Comparison of ENCODE assay signal across 1 cellular context in the genomic region with DNA sequence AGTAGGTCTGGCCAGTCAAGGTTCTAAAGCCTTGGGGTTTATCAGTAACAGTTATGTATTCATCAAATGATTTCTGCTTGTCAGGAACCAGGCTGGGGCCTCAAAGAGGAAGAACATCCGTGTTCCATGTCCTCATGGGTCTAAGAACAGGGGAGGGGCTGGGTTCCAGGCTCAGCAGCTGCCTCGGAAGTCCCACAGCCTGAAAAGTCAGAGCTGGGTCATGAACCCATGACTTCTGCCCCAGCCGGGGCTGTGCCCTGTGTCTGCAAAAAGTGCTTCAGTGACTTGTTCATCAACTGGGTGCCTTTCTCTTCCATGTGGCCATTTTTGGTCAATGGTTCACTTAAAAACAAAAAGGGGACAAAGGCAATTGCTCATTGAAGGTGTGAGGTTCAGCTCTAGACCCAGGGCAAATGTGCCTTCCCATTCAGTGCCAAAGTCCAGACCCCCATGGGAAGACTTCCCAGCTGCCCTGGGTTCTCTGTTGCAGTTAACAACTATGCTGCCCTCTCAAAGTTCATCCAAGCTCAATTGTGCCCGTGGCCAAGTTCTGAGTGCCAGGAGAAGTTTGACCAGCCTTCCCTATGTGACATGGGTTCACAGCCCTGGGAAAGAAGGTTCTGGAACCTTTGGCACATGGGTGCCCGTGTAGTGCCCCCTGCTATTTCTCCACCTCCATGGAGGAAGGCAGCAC.
TF ChIP-seq lines count a peak whose summit lies in the region.

No MANE protein-coding gene starts in this region.

TF ChIP-seq in HepG2, 621 proteins besides CTCF, POLR2A, EP300 and RAD21:
- 0 out of 3 replicates have a peak, but pooled peaks have one; percentile 18 for TF ChIP-seq MXI1 (IDR thresholded peaks at IDR 0.05; ENCODE audit: borderline replicate concordance, low read depth, low read length)
- no peak for TF ChIP-seq TGIF2 (CRISPR knock-in tag; IDR thresholded peaks at IDR 0.05)
- TF ChIP-seq, protein P1, sequence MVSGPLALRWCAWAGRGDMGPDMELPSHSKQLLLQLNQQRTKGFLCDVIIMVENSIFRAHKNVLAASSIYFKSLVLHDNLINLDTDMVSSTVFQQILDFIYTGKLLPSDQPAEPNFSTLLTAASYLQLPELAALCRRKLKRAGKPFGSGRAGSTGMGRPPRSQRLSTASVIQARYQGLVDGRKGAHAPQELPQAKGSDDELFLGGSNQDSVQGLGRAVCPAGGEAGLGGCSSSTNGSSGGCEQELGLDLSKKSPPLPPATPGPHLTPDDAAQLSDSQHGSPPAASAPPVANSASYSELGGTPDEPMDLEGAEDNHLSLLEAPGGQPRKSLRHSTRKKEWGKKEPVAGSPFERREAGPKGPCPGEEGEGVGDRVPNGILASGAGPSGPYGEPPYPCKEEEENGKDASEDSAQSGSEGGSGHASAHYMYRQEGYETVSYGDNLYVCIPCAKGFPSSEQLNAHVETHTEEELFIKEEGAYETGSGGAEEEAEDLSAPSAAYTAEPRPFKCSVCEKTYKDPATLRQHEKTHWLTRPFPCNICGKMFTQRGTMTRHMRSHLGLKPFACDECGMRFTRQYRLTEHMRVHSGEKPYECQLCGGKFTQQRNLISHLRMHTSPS (CRISPR knock-in tag; IDR thresholded peaks at IDR 0.05; ENCODE audit: low read depth), result peak; percentile 56; the same call in 1 of the 2 replicates
- no peak for TF ChIP-seq PTBP1 (IDR thresholded peaks at IDR 0.05; ENCODE audit: low read depth, low read length, poor library complexity, severe bottlenecking)
- TF ChIP-seq HNF4A (CRISPR knock-in tag; IDR thresholded peaks at IDR 0.05), result peak; percentile 71
- TF ChIP-seq, protein P2, sequence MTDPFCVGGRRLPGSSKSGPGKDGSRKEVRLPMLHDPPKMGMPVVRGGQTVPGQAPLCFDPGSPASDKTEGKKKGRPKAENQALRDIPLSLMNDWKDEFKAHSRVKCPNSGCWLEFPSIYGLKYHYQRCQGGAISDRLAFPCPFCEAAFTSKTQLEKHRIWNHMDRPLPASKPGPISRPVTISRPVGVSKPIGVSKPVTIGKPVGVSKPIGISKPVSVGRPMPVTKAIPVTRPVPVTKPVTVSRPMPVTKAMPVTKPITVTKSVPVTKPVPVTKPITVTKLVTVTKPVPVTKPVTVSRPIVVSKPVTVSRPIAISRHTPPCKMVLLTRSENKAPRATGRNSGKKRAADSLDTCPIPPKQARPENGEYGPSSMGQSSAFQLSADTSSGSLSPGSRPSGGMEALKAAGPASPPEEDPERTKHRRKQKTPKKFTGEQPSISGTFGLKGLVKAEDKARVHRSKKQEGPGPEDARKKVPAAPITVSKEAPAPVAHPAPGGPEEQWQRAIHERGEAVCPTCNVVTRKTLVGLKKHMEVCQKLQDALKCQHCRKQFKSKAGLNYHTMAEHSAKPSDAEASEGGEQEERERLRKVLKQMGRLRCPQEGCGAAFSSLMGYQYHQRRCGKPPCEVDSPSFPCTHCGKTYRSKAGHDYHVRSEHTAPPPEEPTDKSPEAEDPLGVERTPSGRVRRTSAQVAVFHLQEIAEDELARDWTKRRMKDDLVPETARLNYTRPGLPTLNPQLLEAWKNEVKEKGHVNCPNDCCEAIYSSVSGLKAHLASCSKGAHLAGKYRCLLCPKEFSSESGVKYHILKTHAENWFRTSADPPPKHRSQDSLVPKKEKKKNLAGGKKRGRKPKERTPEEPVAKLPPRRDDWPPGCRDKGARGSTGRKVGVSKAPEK (CRISPR knock-in tag; IDR thresholded peaks at IDR 0.05; ENCODE audit: borderline replicate concordance), result no peak
- TF ChIP-seq, protein P3, sequence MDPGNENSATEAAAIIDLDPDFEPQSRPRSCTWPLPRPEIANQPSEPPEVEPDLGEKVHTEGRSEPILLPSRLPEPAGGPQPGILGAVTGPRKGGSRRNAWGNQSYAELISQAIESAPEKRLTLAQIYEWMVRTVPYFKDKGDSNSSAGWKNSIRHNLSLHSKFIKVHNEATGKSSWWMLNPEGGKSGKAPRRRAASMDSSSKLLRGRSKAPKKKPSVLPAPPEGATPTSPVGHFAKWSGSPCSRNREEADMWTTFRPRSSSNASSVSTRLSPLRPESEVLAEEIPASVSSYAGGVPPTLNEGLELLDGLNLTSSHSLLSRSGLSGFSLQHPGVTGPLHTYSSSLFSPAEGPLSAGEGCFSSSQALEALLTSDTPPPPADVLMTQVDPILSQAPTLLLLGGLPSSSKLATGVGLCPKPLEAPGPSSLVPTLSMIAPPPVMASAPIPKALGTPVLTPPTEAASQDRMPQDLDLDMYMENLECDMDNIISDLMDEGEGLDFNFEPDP (CRISPR knock-in tag; conservative IDR thresholded peaks at IDR 0.05), result 0 out of 2 replicates have a peak, but pooled peaks have one; percentile 39
- TF ChIP-seq HNF4G (IDR thresholded peaks at IDR 0.05; ENCODE audit: borderline replicate concordance, low read depth, low read length), result peak; percentile 43; the same call in 1 of the 2 replicates
- no peak for TF ChIP-seq HNF4G (CRISPR knock-in tag; IDR thresholded peaks at IDR 0.05; ENCODE audit: borderline replicate concordance, low read depth)
- TF ChIP-seq NFIB (CRISPR knock-in tag; IDR thresholded peaks at IDR 0.05; ENCODE audit: borderline replicate concordance), result 0 out of 2 replicates have a peak, but pooled peaks have one; percentile 19
- TF ChIP-seq, protein P4, sequence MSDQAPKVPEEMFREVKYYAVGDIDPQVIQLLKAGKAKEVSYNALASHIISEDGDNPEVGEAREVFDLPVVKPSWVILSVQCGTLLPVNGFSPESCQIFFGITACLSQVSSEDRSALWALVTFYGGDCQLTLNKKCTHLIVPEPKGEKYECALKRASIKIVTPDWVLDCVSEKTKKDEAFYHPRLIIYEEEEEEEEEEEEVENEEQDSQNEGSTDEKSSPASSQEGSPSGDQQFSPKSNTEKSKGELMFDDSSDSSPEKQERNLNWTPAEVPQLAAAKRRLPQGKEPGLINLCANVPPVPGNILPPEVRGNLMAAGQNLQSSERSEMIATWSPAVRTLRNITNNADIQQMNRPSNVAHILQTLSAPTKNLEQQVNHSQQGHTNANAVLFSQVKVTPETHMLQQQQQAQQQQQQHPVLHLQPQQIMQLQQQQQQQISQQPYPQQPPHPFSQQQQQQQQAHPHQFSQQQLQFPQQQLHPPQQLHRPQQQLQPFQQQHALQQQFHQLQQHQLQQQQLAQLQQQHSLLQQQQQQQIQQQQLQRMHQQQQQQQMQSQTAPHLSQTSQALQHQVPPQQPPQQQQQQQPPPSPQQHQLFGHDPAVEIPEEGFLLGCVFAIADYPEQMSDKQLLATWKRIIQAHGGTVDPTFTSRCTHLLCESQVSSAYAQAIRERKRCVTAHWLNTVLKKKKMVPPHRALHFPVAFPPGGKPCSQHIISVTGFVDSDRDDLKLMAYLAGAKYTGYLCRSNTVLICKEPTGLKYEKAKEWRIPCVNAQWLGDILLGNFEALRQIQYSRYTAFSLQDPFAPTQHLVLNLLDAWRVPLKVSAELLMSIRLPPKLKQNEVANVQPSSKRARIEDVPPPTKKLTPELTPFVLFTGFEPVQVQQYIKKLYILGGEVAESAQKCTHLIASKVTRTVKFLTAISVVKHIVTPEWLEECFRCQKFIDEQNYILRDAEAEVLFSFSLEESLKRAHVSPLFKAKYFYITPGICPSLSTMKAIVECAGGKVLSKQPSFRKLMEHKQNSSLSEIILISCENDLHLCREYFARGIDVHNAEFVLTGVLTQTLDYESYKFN (CRISPR knock-in tag; conservative IDR thresholded peaks at IDR 0.05), result no peak
- TF ChIP-seq SRSF4 (IDR thresholded peaks at IDR 0.05; ENCODE audit: low read depth, low read length, poor library complexity, severe bottlenecking), result no peak
TF ChIP-seq in HepG2: peak in this region for 6.
